14 cellular contexts compared by ENCODE assay signal in the genomic region with DNA sequence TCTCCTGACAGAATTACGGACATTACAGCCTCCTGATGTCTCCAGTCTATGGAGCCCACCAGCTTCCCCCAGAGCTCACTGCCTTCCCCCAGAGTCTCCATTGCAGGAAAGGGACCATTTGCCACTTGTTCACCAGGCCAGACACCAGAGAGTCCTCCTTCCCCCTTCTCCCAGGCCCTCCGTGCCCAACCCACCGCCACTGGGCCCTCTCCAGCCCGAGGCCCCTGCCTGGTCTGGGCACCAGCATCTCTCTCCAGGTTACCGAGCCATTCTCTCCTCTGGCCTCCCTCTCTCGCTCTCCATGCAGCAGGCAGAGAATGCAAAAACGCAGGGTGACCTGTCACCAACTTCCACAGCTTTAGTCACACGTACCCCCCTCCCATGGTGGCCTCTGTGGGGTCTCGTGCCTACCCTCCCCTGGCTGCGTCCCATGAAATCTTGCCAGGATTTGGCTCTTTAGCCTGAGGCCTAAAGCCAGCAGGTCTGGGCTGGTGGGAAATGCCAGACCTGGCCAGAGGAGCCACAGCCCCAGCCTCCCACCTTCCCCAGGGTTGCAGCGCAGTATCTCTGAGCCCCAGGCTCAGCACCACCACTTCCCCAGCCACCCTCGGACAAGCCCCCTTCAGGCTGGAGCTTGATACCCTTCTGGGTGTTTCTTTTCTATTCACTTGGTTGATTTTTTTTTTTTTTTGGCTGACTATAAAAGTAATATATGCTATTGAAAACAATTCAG. TPM values are rescaled to one million over a fixed set of nuclear protein-coding genes. Genes with fewer than 3 reads are reported as not detected.
A peak's percentile ranks its signal among the peaks of the same experiment; 100 is the strongest.
DNase-seq lines count a peak whose midpoint lies in the region; ATAC-seq, FAIRE-seq and TF ChIP-seq lines count a peak whose summit lies in the region.
"Had no signal": no experiment of that assay in that cellular context is flagged by ENCODE, and none has a peak within 500 bp of the region (broad histone marks: within the 10 kb centered on the region; RNA-seq: fewer than 3 reads in every experiment).

No MANE protein-coding gene starts in this region.

- TF ChIP-seq CTCF in HFFc6 (IDR thresholded peaks at IDR 0.05) = no peak
- TF ChIP-seq CTCF in K562 (IDR thresholded peaks at IDR 0.05 in 2 of 3, conservative IDR thresholded peaks at IDR 0.05 in 1 of 3; ENCODE audit: insufficient read depth in 2 of 3, low read depth in 1 of 3, low read length in 3 of 3) = no peak
- TF ChIP-seq CTCF in lung (IDR thresholded peaks at IDR 0.05; ENCODE audit: control extremely low read depth, extremely low read depth) = no peak
- TF ChIP-seq CTCF in PC-9 (conservative IDR thresholded peaks at IDR 0.05) = no peak
- no peak for TF ChIP-seq CTCF in natural killer cell (IDR thresholded peaks at IDR 0.05)

- CTCF ChIA-PET in K562 (lab: Yijun Ruan, JAX; ENCODE audit: low intra/inter-chr PET ratio) (no interaction called here), PC-9 (lab: Charles Lee) (no interaction called here)

- H3K9me3 Mint-ChIP-seq in HFFc6 = no peaks in the 10 kb centered on the region
- no peaks in the 10 kb centered on the region for H3K9me3 Mint-ChIP-seq in natural killer cell
- H3K9me3 Mint-ChIP-seq: activated CD4-positive, alpha-beta memory T cell treated with anti-CD3 and anti-CD28 coated beads, Interleukin-2, amount 10 ng/mL, durations not matched to agents 7 days and 5 days; activated naive CD4-positive, alpha-beta T cell treated with anti-CD3 and anti-CD28 coated beads, Interleukin-2, amount 10 ng/mL, durations not matched to agents 7 days and 5 days had no signal

- H3K27me3 ChIP-seq in K562 (ENCODE audit: control insufficient read depth in 2 of 2, insufficient read depth in 2 of 2, low read length in 2 of 2) = no peaks in the 10 kb centered on the region
- no peaks in the 10 kb centered on the region for H3K27me3 ChIP-seq in lung (ENCODE audit: control insufficient read depth, insufficient read depth)
- no peaks in the 10 kb centered on the region for H3K27me3 ChIP-seq in stomach smooth muscle (ENCODE audit: control insufficient read depth in 1 of 2, insufficient read depth in 2 of 2, low read length in 2 of 2)
- no peaks in the 10 kb centered on the region for H3K27me3 ChIP-seq in PC-9 (ENCODE audit: insufficient read depth, low read depth)

- H4K20me1 ChIP-seq in K562 (replicated peaks; ENCODE audit: control insufficient read depth, insufficient read depth, low read length) (no peaks in the 10 kb centered on the region), PC-9 (ENCODE audit: insufficient read depth) (no peaks in the 10 kb centered on the region)

- H3K36me3 Mint-ChIP-seq in HFFc6 (ENCODE audit: low read depth) (no peaks in the 10 kb centered on the region), natural killer cell (no peaks in the 10 kb centered on the region)
- H3K36me3 Mint-ChIP-seq: activated naive CD4-positive, alpha-beta T cell treated with anti-CD3 and anti-CD28 coated beads, Interleukin-2, amount 10 ng/mL, durations not matched to agents 7 days and 5 days had no signal

- in situ Hi-C loops in K562 (cut with MboI) = no loop called here

- no peak for TF ChIP-seq RAD21 in K562 (CRISPR knock-in tag; conservative IDR thresholded peaks at IDR 0.05 in 1 of 2, IDR thresholded peaks at IDR 0.05 in 1 of 2)

- FAIRE-seq in K562 (lab: Jason Lieb, UNC) = no peak

- peak overlapping the region; percentile 60; the same call in 2 of the 3 replicates for H3K27ac ChIP-seq in K562 (ENCODE audit: extremely low read depth, low read depth, low read length)
- peak overlapping the region; percentile 71 to 86 for H3K27ac ChIP-seq in lung (ENCODE audit: low read depth in 1 of 2, low read length in 1 of 2)
- H3K27ac ChIP-seq in stomach smooth muscle (ENCODE audit: low read length) = peak overlapping the region; percentile 91
- no peak overlapping the region for H3K27ac ChIP-seq in PC-9
- H3K27ac ChIP-seq: neutrophil had no signal

- no peak for TF ChIP-seq POLR2A in K562 (conservative IDR thresholded peaks at IDR 0.05)

- DNase-seq in HFFc6 (no peak), K562 (ENCODE audit: extremely low read depth in 1 of 4, low spot score in 3 of 4) (no peak), lung (ENCODE audit: low spot score) (no peak), PC-9 (no peak), natural killer cell (no peak), H4 (ENCODE audit: low spot score) (no peak)
- DNase-seq: activated CD4-positive, alpha-beta memory T cell treated with anti-CD3 and anti-CD28 coated beads, Interleukin-2, amount 10 ng/mL, durations not matched to agents 7 days and 5 days; activated naive CD4-positive, alpha-beta T cell treated with anti-CD3 and anti-CD28 coated beads, Interleukin-2, amount 10 ng/mL, durations not matched to agents 7 days and 5 days; effector memory CD4-positive, alpha-beta T cell; MM.1S; NCI-H510A had no signal

- H3K9ac ChIP-seq in K562 (ENCODE audit: insufficient read depth in 1 of 2, low read depth in 2 of 2, low read length in 2 of 2) (peak overlapping the region; percentile 58 to 82; a peak in 3 of 4 replicates), stomach smooth muscle (ENCODE audit: low read length in 2 of 2) (peak overlapping the region; percentile 63 to 75)

- ATAC-seq in K562 (no peak), lung (ENCODE audit: insufficient read depth, low FRiP score) (no peak), natural killer cell (no peak), HG03097 (IDR thresholded peaks at IDR 0.05; ENCODE audit: low FRiP score, unreplicated experiment) (no peak)

- BruUV-seq in K562 (replicated peaks; lab: Mats Ljungman, UMichigan) (no TSS peak), PC-9 (replicated peaks; lab: Mats Ljungman, UMichigan) (no TSS peak)

- peak overlapping the region; percentile 93 for H2AFZ ChIP-seq in K562 (ENCODE audit: low read depth, low read length)
- H2AFZ ChIP-seq in PC-9 = no peak overlapping the region

- H3K9me1 ChIP-seq in K562 (ENCODE audit: control insufficient read depth, insufficient read depth, low read length) = no peaks in the 10 kb centered on the region

- H3K4me1 Mint-ChIP-seq in HFFc6 (ENCODE audit: low read depth) (peaks cover 62% of the 10 kb centered on the region), natural killer cell (no peaks in the 10 kb centered on the region)
- H3K4me1 Mint-ChIP-seq: activated CD4-positive, alpha-beta memory T cell treated with anti-CD3 and anti-CD28 coated beads, Interleukin-2, amount 10 ng/mL, durations not matched to agents 7 days and 5 days; activated naive CD4-positive, alpha-beta T cell treated with anti-CD3 and anti-CD28 coated beads, Interleukin-2, amount 10 ng/mL, durations not matched to agents 7 days and 5 days had no signal

- H3K79me2 ChIP-seq in K562 (ENCODE audit: control insufficient read depth, insufficient read depth, low read length) (no peaks in the 10 kb centered on the region), PC-9 (ENCODE audit: low read depth) (no peaks in the 10 kb centered on the region)

- no peaks in the 10 kb centered on the region for H3K9me3 ChIP-seq in K562 (replicated peaks; ENCODE audit: control insufficient read depth, insufficient read depth, low read depth, low read length)
- H3K9me3 ChIP-seq in lung (ENCODE audit: control insufficient read depth in 2 of 2, insufficient read depth in 1 of 2, low read length in 1 of 2) = no peaks in the 10 kb centered on the region
- H3K9me3 ChIP-seq in stomach smooth muscle (ENCODE audit: control insufficient read depth in 2 of 2, low read length in 2 of 2) = no peaks in the 10 kb centered on the region
- H3K9me3 ChIP-seq in PC-9 (ENCODE audit: insufficient read depth, low read depth) = no peaks in the 10 kb centered on the region
- H3K9me3 ChIP-seq: neutrophil had no signal

- H3K27ac Mint-ChIP-seq in HFFc6 (peak overlapping the region; percentile 82), natural killer cell (no peak overlapping the region)
- H3K27ac Mint-ChIP-seq: activated CD4-positive, alpha-beta memory T cell treated with anti-CD3 and anti-CD28 coated beads, Interleukin-2, amount 10 ng/mL, durations not matched to agents 7 days and 5 days; activated naive CD4-positive, alpha-beta T cell treated with anti-CD3 and anti-CD28 coated beads, Interleukin-2, amount 10 ng/mL, durations not matched to agents 7 days and 5 days had no signal

- intact Hi-C loops in K562 (cut with micrococcal nuclease) = no loop called here
- intact Hi-C loops in PC-9 (cut with micrococcal nuclease; ENCODE audit: unreplicated experiment) = no loop called here
- intact Hi-C loops in natural killer cell (cut with micrococcal nuclease) = no loop called here

- H3K4me3 ChIP-seq in K562 = no peak overlapping the region
- H3K4me3 ChIP-seq in lung = no peak overlapping the region
- peak overlapping the region in 1 of 2 donors; percentile 67 for H3K4me3 ChIP-seq in stomach smooth muscle (ENCODE audit: low read length in 2 of 2)
- no peak overlapping the region for H3K4me3 ChIP-seq in PC-9

- H3K4me2 ChIP-seq in K562 (ENCODE audit: insufficient read depth, low read length) (no peak overlapping the region), PC-9 (no peak overlapping the region)

- no peaks in the 10 kb centered on the region for H3K9me2 ChIP-seq in PC-9 (ENCODE audit: insufficient read depth)

- H3K4me1 ChIP-seq in K562 (replicated peaks in 1 of 2; ENCODE audit: control insufficient read depth in 2 of 2, insufficient read depth in 2 of 2, low read length in 2 of 2) (peaks cover 47 to 48% of the 10 kb centered on the region in 2 experiments), lung (ENCODE audit: control insufficient read depth in 2 of 2, insufficient read depth in 2 of 2, low read length in 2 of 2) (peaks cover 5 to 28% of the 10 kb centered on the region in 2 donors), stomach smooth muscle (ENCODE audit: control insufficient read depth, insufficient read depth, low read length) (peaks cover 60% of the 10 kb centered on the region), PC-9 (replicated peaks; ENCODE audit: insufficient read depth) (peaks cover 14% of the 10 kb centered on the region)

- H3F3A ChIP-seq in PC-9 (ENCODE audit: insufficient read depth, low read depth) = 0 out of 2 replicates have a peak, but pooled peaks cover 5% of the 10 kb centered on the region

- H3K4me3 Mint-ChIP-seq in HFFc6 = peak overlapping the region; percentile 66
- no peak overlapping the region for H3K4me3 Mint-ChIP-seq in natural killer cell
- H3K4me3 Mint-ChIP-seq: activated CD4-positive, alpha-beta memory T cell treated with anti-CD3 and anti-CD28 coated beads, Interleukin-2, amount 10 ng/mL, durations not matched to agents 7 days and 5 days; activated naive CD4-positive, alpha-beta T cell treated with anti-CD3 and anti-CD28 coated beads, Interleukin-2, amount 10 ng/mL, durations not matched to agents 7 days and 5 days had no signal

- TF ChIP-seq EP300 in K562 (IDR thresholded peaks at IDR 0.05; ENCODE audit: low read length) = no peak

- H3K27me3 Mint-ChIP-seq in HFFc6 (ENCODE audit: insufficient read depth) (no peaks in the 10 kb centered on the region; the same call in 1 of the 2 replicates), natural killer cell (ENCODE audit: low read depth in 2 of 2) (peaks cover 0 to 4% of the 10 kb centered on the region in 2 donors)

- POLR2A ChIA-PET in K562 (lab: Yijun Ruan, JAX) (interaction anchor here (0.5 to 2.3 kb wide), 4 partner anchors 7 to 18 kb away, joined by 4 to 14 read pairs (median 6); partner anchors contain the start of gene SERPINH1), PC-9 (lab: Charles Lee; ENCODE audit: unreplicated experiment) (no interaction called here)

- WGBS in K562 (ENCODE audit: insufficient coverage, low coverage, missing lambda C conversion rate) = 84% methylated on average over 11 of the region's 12 CpGs
- WGBS in lung, 2 donors = 89 to 90% methylated on average over 12 of the region's 12 CpGs

- H3K36me3 ChIP-seq in K562 (ENCODE audit: control insufficient read depth, insufficient read depth, low read length) (no peaks in the 10 kb centered on the region), lung (ENCODE audit: control insufficient read depth in 2 of 2, insufficient read depth in 2 of 2, low read length in 2 of 2) (no peaks in the 10 kb centered on the region), stomach smooth muscle (ENCODE audit: control insufficient read depth in 2 of 2, insufficient read depth in 2 of 2, low read length in 2 of 2) (no peaks in the 10 kb centered on the region), PC-9 (ENCODE audit: low read depth) (no peaks in the 10 kb centered on the region)
- H3K36me3 ChIP-seq: neutrophil had no signal

RNA-seq across cellular contexts. Expression of gene SERPINH1, which starts 6.8 kb away (rescaled TPM):
- total RNA-seq in HFFc6 (2021; fragmentation: NEBNext Ultra II Directional; extraction: Animal tissue kit (Norgen Biotek cat#: 25700)) = 100 to 1,000 TPM; 527 to 680 (median 557) TPM
- 53.1 and 136 TPM in 2 replicates for total RNA-seq in K562 (2011; cell fraction: chromatin; rRNA removed; ENCODE audit: low replicate concordance)
- 186 and 237 TPM in 2 replicates for total RNA-seq in K562 (2011; cell fraction: nucleolus; rRNA removed)
- total RNA-seq in K562 (2011; cell fraction: nucleoplasm; rRNA removed) = 128 and 144 TPM in 2 replicates
- total RNA-seq in K562 (2014; rRNA removed) = 67.9 and 85.8 TPM in 2 replicates
- total RNA-seq in K562 (2014; rRNA removed; fragmentation: Illumina TruSeq; extraction: Trizol) = 30.3 and 44.1 TPM in 2 replicates
- total RNA-seq in K562 (2015; rRNA removed; fragmentation: Illumina TruSeq; extraction: Trizol) = 78.5 and 87.1 TPM in 2 replicates
- 106 and 115 TPM in 2 replicates for total RNA-seq in K562 (2021)
- 45.5 and 123 TPM in 2 replicates for polyA plus RNA-seq in K562 (2011; rRNA removed)
- polyA plus RNA-seq in K562 (2011; cell fraction: cytosol; rRNA removed) = 84.3 and 156 TPM in 2 replicates
- polyA plus RNA-seq in K562 (2011; cell fraction: nucleus; rRNA removed) = 79.5 and 81.7 TPM in 2 replicates
- polyA plus RNA-seq in K562 (2012) = 148 and 286 TPM in 2 replicates
- polyA plus RNA-seq in K562 (2014; fragmentation: Illumina TruSeq; extraction: Trizol) = 95.0 and 102 TPM in 2 replicates
- polyA plus RNA-seq in K562 (2014; fragmentation: Nextera tagmentation; extraction: Ambion mirVana) = 1 to 10 TPM; 2.8 to 6.8 TPM
- 67.8 and 77.9 TPM in 2 replicates for polyA plus RNA-seq in K562 (2014; rRNA removed)
- polyA minus RNA-seq in K562 (2011; rRNA and poly(A)+ RNA removed) = 24.5 and 38.2 TPM in 2 replicates
- 53.3 and 105 TPM in 2 replicates for polyA minus RNA-seq in K562 (2011; cell fraction: cytosol; rRNA and poly(A)+ RNA removed)
- polyA minus RNA-seq in K562 (2011; cell fraction: nucleus; rRNA and poly(A)+ RNA removed) = 27.3 and 51.1 TPM in 2 replicates
- total RNA-seq in lung = 100 to 1,000 TPM; 234 to 585 TPM
- polyA plus RNA-seq in lung = 100 to 1,000 TPM; 112 to 340 TPM
- 152 and 180 TPM in 2 replicates for total RNA-seq in PC-9 (2021)
- 1 to 10 TPM; 5.4 to 8.8 (median 7.2) TPM for total RNA-seq in natural killer cell
- 986 and 1,416 TPM in 2 replicates for total RNA-seq in H4 (2014; rRNA removed; shearing (Covaris generic))

RNA-seq across cellular contexts. Expression of gene GDPD5, which starts 29.5 kb away (rescaled TPM):
- total RNA-seq in HFFc6 (2021; fragmentation: NEBNext Ultra II Directional; extraction: Animal tissue kit (Norgen Biotek cat#: 25700)) = 1 to 10 TPM; 2.5 to 5.7 (median 4.2) TPM
- 57.8 and 141 TPM in 2 replicates for total RNA-seq in K562 (2011; cell fraction: chromatin; rRNA removed; ENCODE audit: low replicate concordance)
- total RNA-seq in K562 (2011; cell fraction: nucleolus; rRNA removed) = 58.7 and 66.9 TPM in 2 replicates
- 57.6 and 71.8 TPM in 2 replicates for total RNA-seq in K562 (2011; cell fraction: nucleoplasm; rRNA removed)
- total RNA-seq in K562 (2014; rRNA removed) (9.8 and 14.2 TPM in 2 replicates), K562 (2014; rRNA removed; fragmentation: Illumina TruSeq; extraction: Trizol) (2.8 and 2.9 TPM in 2 replicates), K562 (2015; rRNA removed; fragmentation: Illumina TruSeq; extraction: Trizol) (6.1 and 6.5 TPM in 2 replicates), K562 (2021) (19.0 and 27.3 TPM in 2 replicates), lung (10 to 100 TPM; 15.9 to 24.7 TPM), PC-9 (2021) (7.9 and 9.9 TPM in 2 replicates), natural killer cell (10 to 100 TPM; 49.7 to 95.2 (median 60.2) TPM)
- polyA plus RNA-seq in K562 (2011; rRNA removed) (8.0 and 11.8 TPM in 2 replicates), K562 (2014; fragmentation: Illumina TruSeq; extraction: Trizol) (8.7 and 11.9 TPM in 2 replicates), K562 (2014; fragmentation: Nextera tagmentation; extraction: Ambion mirVana) (under 1 TPM; 0.32 to 0.41 TPM), K562 (2014; rRNA removed) (17.0 and 20.4 TPM in 2 replicates), lung (1 to 10 TPM; 6.2 to 8.2 TPM)
- 7.2 and 13.1 TPM in 2 replicates for polyA plus RNA-seq in K562 (2011; cell fraction: cytosol; rRNA removed)
- 47.6 and 80.4 TPM in 2 replicates for polyA plus RNA-seq in K562 (2011; cell fraction: nucleus; rRNA removed)
- 11.7 and 25.1 TPM in 2 replicates for polyA plus RNA-seq in K562 (2012)
- polyA minus RNA-seq in K562 (2011; rRNA and poly(A)+ RNA removed) = 4.6 and 5.0 TPM in 2 replicates
- 7.2 and 15.1 TPM in 2 replicates for polyA minus RNA-seq in K562 (2011; cell fraction: cytosol; rRNA and poly(A)+ RNA removed)
- polyA minus RNA-seq in K562 (2011; cell fraction: nucleus; rRNA and poly(A)+ RNA removed) = 18.5 and 19.8 TPM in 2 replicates
- 6.8 and 8.0 TPM in 2 replicates for total RNA-seq in H4 (2014; rRNA removed; shearing (Covaris generic))
